Comparison of ENCODE assay signal across 17 cellular contexts in genomic region chr4:19689511-19689910, GRCh38.
A peak's percentile ranks its signal among the peaks of the same experiment; 100 is the strongest.
DNase-seq lines count a peak whose midpoint lies in the region; ATAC-seq and TF ChIP-seq lines count a peak whose summit lies in the region.
"Had no signal": no experiment of that assay in that cellular context is flagged by ENCODE, and none has a peak within 500 bp of the region (broad histone marks: within the 10 kb centered on the region; RNA-seq: fewer than 3 reads in every experiment).

No MANE protein-coding gene starts in this region.

- H3K56ac ChIP-seq in IMR-90 (ENCODE audit: extremely low read depth, insufficient read depth, low read length): no peak overlapping the region

- POLR2A ChIA-PET in IMR-90 (lab: Charles Lee; ENCODE audit: unreplicated experiment): interaction anchor here (0.6 kb wide), 1 partner anchor 651 kb away, joined by 4 read pairs; no protein-coding TSS in a partner anchor

- no peak for TF ChIP-seq CTCF in AG09309 (IDR thresholded peaks at IDR 0.05; ENCODE audit: control insufficient read depth, insufficient read depth, low read depth, low read length, missing control alignments)
- TF ChIP-seq CTCF in IMR-90 (conservative IDR thresholded peaks at IDR 0.05; ENCODE audit: low read depth, low read length): no peak
- TF ChIP-seq CTCF in choroid plexus epithelial cell (conservative IDR thresholded peaks at IDR 0.05; ENCODE audit: low read depth, low read length): no peak
- TF ChIP-seq CTCF in lower lobe of right lung (IDR thresholded peaks at IDR 0.05): no peak

- H4K20me1 ChIP-seq in IMR-90 (ENCODE audit: insufficient read depth, low read length): no peaks in the 10 kb centered on the region

- TF ChIP-seq POLR2A in IMR-90 (IDR thresholded peaks at IDR 0.05; ENCODE audit: low read depth, low read length): no peak
- no peak for TF ChIP-seq POLR2A in erythroblast (IDR thresholded peaks at IDR 0.05; ENCODE audit: low read length)

- H2AK9ac ChIP-seq in IMR-90 (replicated peaks; ENCODE audit: low read depth, low read length, poor library complexity): no peak overlapping the region

- H3K9me3 ChIP-seq in IMR-90 (ENCODE audit: control insufficient read depth, insufficient read depth, low read length) (no peaks in the 10 kb centered on the region), lower lobe of right lung (no peaks in the 10 kb centered on the region)
- H3K9me3 ChIP-seq: gastrocnemius medialis had no signal

- dilution Hi-C loops in IMR-90 (cut with HindIII; ENCODE audit: low sequenced_read_pairs, unreplicated experiment): no loop called here

- H2BK5ac ChIP-seq in IMR-90 (ENCODE audit: low read depth, low read length, poor library complexity, severe bottlenecking): peak overlapping the region; percentile 69

- intact Hi-C loops in IMR-90 (cut with micrococcal nuclease) (no loop called here), lower lobe of right lung (cut with DNase I) (no loop called here)

- no peak for TF ChIP-seq RAD21 in IMR-90 (IDR thresholded peaks at IDR 0.05; ENCODE audit: low read length)

- CTCF ChIA-PET in IMR-90 (lab: Yijun Ruan, JAX): interaction anchor here (0.6 kb wide), 1 partner anchor 301 kb away, joined by 7 read pairs; no protein-coding TSS in a partner anchor

- H3K23ac ChIP-seq in IMR-90 (ENCODE audit: low read depth, low read length): no peak overlapping the region

- H2AK5ac ChIP-seq in IMR-90 (ENCODE audit: low read depth, low read length): no peak overlapping the region

- H3K4me3 ChIP-seq in AG09309 (ENCODE audit: control insufficient read depth, low read depth, low read length) (no peak overlapping the region), IMR-90 (ENCODE audit: insufficient read depth, low read depth, low read length) (no peak overlapping the region; the same call in 1 of the 2 replicates), choroid plexus epithelial cell (ENCODE audit: low read depth, low read length) (no peak overlapping the region), lower lobe of right lung (no peak overlapping the region)
- H3K4me3 ChIP-seq: gastrocnemius medialis, neural progenitor cell had no signal

- H3K27me3 ChIP-seq in IMR-90 (ENCODE audit: control insufficient read depth, insufficient read depth, low read length): no peaks in the 10 kb centered on the region
- no peaks in the 10 kb centered on the region for H3K27me3 ChIP-seq in lower lobe of right lung (ENCODE audit: low read depth)
- H3K27me3 ChIP-seq: gastrocnemius medialis, neural progenitor cell had no signal

- H2AFZ ChIP-seq in IMR-90 (replicated peaks; ENCODE audit: low read length, poor library complexity): no peak overlapping the region
- H2AFZ ChIP-seq: neural progenitor cell had no signal

- peak overlapping the region; percentile 50; the same call in 1 of the 2 replicates for H3K4me2 ChIP-seq in IMR-90 (ENCODE audit: low read depth, low read length)
- H3K4me2 ChIP-seq: KMS-11, neural progenitor cell had no signal

- peaks cover 5% of the 10 kb centered on the region for H3K4me1 ChIP-seq in IMR-90 (ENCODE audit: control insufficient read depth, insufficient read depth, low read length)
- H3K4me1 ChIP-seq in lower lobe of right lung: no peaks in the 10 kb centered on the region

- ATAC-seq in IMR-90 (ENCODE audit: low read depth) (peak; percentile 72), lower lobe of right lung (peak; percentile 25 to 66), GM21423 (IDR thresholded peaks at IDR 0.05; ENCODE audit: unreplicated experiment) (no peak)
- ATAC-seq: activated T-helper 17 cell treated with anti-CD3 and anti-CD28 coated beads, Interleukin-2, amount 50 U/mL, for 72 hours; gastrocnemius medialis; left lobe of liver; T-cell had no signal

- no peak overlapping the region for H3K18ac ChIP-seq in IMR-90 (ENCODE audit: low read depth, low read length)

- H2BK120ac ChIP-seq in IMR-90 (ENCODE audit: low read depth, low read length): peak overlapping the region; percentile 88; the same call in 1 of the 2 replicates

- WGBS in IMR-90 (ENCODE audit: extremely low coverage in 2 of 2, insufficient read length in 1 of 2), 2 experiments: no CpG with 5 or more reads among the region's 3 CpGs

- no peak overlapping the region for H4K5ac ChIP-seq in IMR-90 (ENCODE audit: low read depth, low read length)

- no peak overlapping the region for H2BK15ac ChIP-seq in IMR-90 (ENCODE audit: low read depth, low read length)

- no peak overlapping the region for H2BK20ac ChIP-seq in IMR-90 (ENCODE audit: low read depth, low read length)

- in situ Hi-C loops in IMR-90 (cut with MboI; ENCODE audit: low sequenced_read_pairs): no loop called here

- H3K36me3 ChIP-seq in IMR-90 (ENCODE audit: control insufficient read depth, insufficient read depth, low read length) (no peaks in the 10 kb centered on the region), lower lobe of right lung (no peaks in the 10 kb centered on the region)
- H3K36me3 ChIP-seq: gastrocnemius medialis, neural progenitor cell had no signal

- no peak overlapping the region for H3K9ac ChIP-seq in IMR-90 (ENCODE audit: low read depth, low read length)
- H3K9ac ChIP-seq: KMS-11, neural progenitor cell had no signal

- peak; percentile 39 for DNase-seq in AG09309 (ENCODE audit: low read depth)
- peak; percentile 75 for DNase-seq in IMR-90
- DNase-seq in choroid plexus epithelial cell (ENCODE audit: low read depth): peak; percentile 72
- no peak for DNase-seq in lower lobe of right lung
- no peak for DNase-seq in erythroblast (lab: John Stamatoyannopoulos, UW)
- no peak for DNase-seq in NCI-H2227 treated with DMSO at 0.1 percent for 48 hours (lab: John Stamatoyannopoulos, UW)
- DNase-seq in SK-N-DZ (ENCODE audit: low spot score): no peak
- DNase-seq: caudate nucleus, DND-41, gastrocnemius medialis, NCI-H2029, T-cell had no signal

- no TSS peak for BruUV-seq in IMR-90 (replicated peaks; lab: Mats Ljungman, UMichigan)

- no peak overlapping the region for H3K4ac ChIP-seq in IMR-90 (ENCODE audit: low read depth, low read length)

- H4K8ac ChIP-seq in IMR-90 (ENCODE audit: low read depth in 2 of 2, low read length in 2 of 2): no peak overlapping the region

- no peaks in the 10 kb centered on the region for H3K79me1 ChIP-seq in IMR-90 (ENCODE audit: low read depth in 1 of 2, low read length in 2 of 2)

- H3K9me1 ChIP-seq in IMR-90 (ENCODE audit: insufficient read depth, low read length): no peaks in the 10 kb centered on the region

- H4K91ac ChIP-seq in IMR-90 (ENCODE audit: insufficient read depth, low read depth, low read length): peak overlapping the region; percentile 75; the same call in 1 of the 2 replicates

- H3K14ac ChIP-seq in IMR-90 (replicated peaks; ENCODE audit: low read depth, low read length): no peak overlapping the region

- H3K27ac ChIP-seq in IMR-90 (ENCODE audit: insufficient read depth, low read length): no peak overlapping the region
- H3K27ac ChIP-seq in lower lobe of right lung: no peak overlapping the region
- H3K27ac ChIP-seq: gastrocnemius medialis, KMS-11, neural progenitor cell had no signal

TF ChIP-seq in IMR-90, 13 proteins besides CTCF, POLR2A, EP300 and RAD21:
- no peak for TF ChIP-seq FOS (IDR thresholded peaks at IDR 0.05; ENCODE audit: low read depth, low read length)
- TF ChIP-seq NFE2L2 (IDR thresholded peaks at IDR 0.05; ENCODE audit: low read depth, low read length): no peak
- TF ChIP-seq CEBPB (IDR thresholded peaks at IDR 0.05; ENCODE audit: low read depth, low read length): no peak

Comparison
In these comparisons a context has a peak if more than half of its experiments do, and no peak if none do; other contexts are left out.
1. DNase-seq: peak in AG09309 (single experiment), IMR-90 (single experiment) and choroid plexus epithelial cell (single experiment); none in lower lobe of right lung (single experiment), erythroblast (0 of 2), NCI-H2227 treated with DMSO at 0.1 percent for 48 hours (single experiment) and SK-N-DZ (single experiment).